ENCODE assay signal across 28 cellular contexts in the genomic region with DNA sequence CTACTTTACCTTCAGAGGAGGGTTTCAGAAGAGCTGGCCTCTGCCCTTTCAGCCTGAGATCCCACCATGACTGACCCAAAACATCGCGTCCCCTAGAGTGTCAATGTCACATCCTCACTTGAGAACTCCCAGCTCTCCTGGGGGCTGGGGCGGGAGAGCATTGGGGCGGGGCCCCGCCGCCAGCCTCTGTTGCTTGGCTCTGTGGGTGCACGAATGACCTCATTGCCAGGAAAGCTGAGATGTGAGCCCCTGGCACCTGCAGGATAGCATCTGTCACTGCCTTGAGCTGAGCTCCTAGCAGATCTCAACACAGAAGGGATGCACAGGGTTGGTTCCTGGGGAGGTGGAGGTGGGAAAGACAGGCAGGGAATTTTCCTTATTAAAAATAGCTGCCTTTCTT. TPM values are rescaled to one million over a fixed set of nuclear protein-coding genes. Genes with fewer than 3 reads are reported as not detected.
"Had no signal": no experiment of that assay in that cellular context is flagged by ENCODE, and none has a peak within 500 bp of the region (broad histone marks: within the 10 kb centered on the region; RNA-seq: fewer than 3 reads in every experiment).

No MANE protein-coding gene starts in this region.

- H3K9me3 Mint-ChIP-seq: activated naive CD4-positive, alpha-beta T cell treated with anti-CD3 and anti-CD28 coated beads, Interleukin-2, amount 10 ng/mL, durations not matched to agents 7 days and 5 days had no signal

- ATAC-seq: activated T-helper 17 cell treated with anti-CD3 and anti-CD28 coated beads, Interleukin-2, amount 50 U/mL, for 72 hours; K562; T-cell had no signal

- H3K4me1 Mint-ChIP-seq: activated CD4-positive, alpha-beta T cell treated with anti-CD3 and anti-CD28 coated beads, Interleukin-2, amount 10 ng/mL, durations not matched to agents 24 days and 14 days had no signal

- H3K4me3 ChIP-seq: K562 had no signal

- H3K27ac Mint-ChIP-seq: activated B cell treated with CpG ODN at 0.5 μM for 24 hours; activated CD4-positive, alpha-beta T cell treated with anti-CD3 and anti-CD28 coated beads, Interleukin-2, amount 10 ng/mL, durations not matched to agents 24 days and 14 days; activated naive CD4-positive, alpha-beta T cell treated with anti-CD3 and anti-CD28 coated beads, Interleukin-2, amount 10 ng/mL, durations not matched to agents 7 days and 5 days; activated naive CD8-positive, alpha-beta T cell treated with anti-CD3 and anti-CD28 coated beads for 36 hours; activated T-helper 17 cell treated with anti-CD3 and anti-CD28 coated beads, Interleukin-2, amount 50 U/mL, for 72 hours; T-cell had no signal

- H3K36me3 Mint-ChIP-seq: activated naive CD4-positive, alpha-beta T cell treated with anti-CD3 and anti-CD28 coated beads, Interleukin-2, amount 10 ng/mL, durations not matched to agents 7 days and 5 days; T-cell had no signal

- DNase-seq: activated B cell treated with CpG ODN at 0.5 μM for 24 hours; activated CD4-positive, alpha-beta T cell treated with anti-CD3 and anti-CD28 coated beads for 1 hour; activated CD4-positive, alpha-beta T cell treated with anti-CD3 and anti-CD28 coated beads, Interleukin-2, amount 10 ng/mL, durations not matched to agents 24 days and 14 days; activated CD4-positive, alpha-beta T cell treated with anti-CD3 and anti-CD28 coated beads, Interleukin-2, amount 50 U/mL, for 48 hours; activated gamma-delta T cell; activated naive CD4-positive, alpha-beta T cell treated with anti-CD3 and anti-CD28 coated beads, Interleukin-2, amount 10 ng/mL, durations not matched to agents 7 days and 5 days; activated naive CD8-positive, alpha-beta T cell treated with anti-CD3 and anti-CD28 coated beads for 36 hours; activated T-cell treated with anti-CD3 and anti-CD28 coated beads for 4 hours; activated T-cell treated with anti-CD3 and anti-CD28 coated beads, Interleukin-2, amount 50 U/mL, for 48 hours; brain microvascular endothelial cell; central memory CD4-positive, alpha-beta T cell; Karpas-422; MM.1S; NCI-H1105; NCI-H1436; NCI-H187; NCI-H2081; NCI-H226; NCI-H510A; NCI-H748 treated with DMSO at 0.1 percent for 48 hours; SIG-M5; T-cell; T-helper 2 cell; T1000 had no signal

- H3K27me3 ChIP-seq: brain microvascular endothelial cell had no signal

- H3K4me3 Mint-ChIP-seq: activated B cell treated with CpG ODN at 0.5 μM for 24 hours; activated CD4-positive, alpha-beta T cell treated with anti-CD3 and anti-CD28 coated beads, Interleukin-2, amount 10 ng/mL, durations not matched to agents 24 days and 14 days; activated naive CD4-positive, alpha-beta T cell treated with anti-CD3 and anti-CD28 coated beads, Interleukin-2, amount 10 ng/mL, durations not matched to agents 7 days and 5 days; activated naive CD8-positive, alpha-beta T cell treated with anti-CD3 and anti-CD28 coated beads for 36 hours; activated T-helper 17 cell treated with anti-CD3 and anti-CD28 coated beads, Interleukin-2, amount 50 U/mL, for 72 hours; T-cell had no signal

- H3K36me3 ChIP-seq: brain microvascular endothelial cell had no signal

RNA-seq across cellular contexts. Expression of a gene that starts 20.6 kb away (rescaled TPM):
- total RNA-seq: activated B cell treated with CpG ODN at 0.5 μM for 24 hours; activated CD4-positive, alpha-beta T cell treated with anti-CD3 and anti-CD28 coated beads, Interleukin-2, amount 10 ng/mL, durations not matched to agents 24 days and 14 days; activated CD8-positive, alpha-beta memory T cell treated with anti-CD3 and anti-CD28 coated beads for 36 hours; activated naive CD8-positive, alpha-beta T cell treated with anti-CD3 and anti-CD28 coated beads for 36 hours; activated T-helper 17 cell treated with anti-CD3 and anti-CD28 coated beads, Interleukin-2, amount 50 U/mL, for 72 hours; K562; RPMI7951; T-cell had no signal
